ENCODE assay signal across 27 cellular contexts in the genomic region with DNA sequence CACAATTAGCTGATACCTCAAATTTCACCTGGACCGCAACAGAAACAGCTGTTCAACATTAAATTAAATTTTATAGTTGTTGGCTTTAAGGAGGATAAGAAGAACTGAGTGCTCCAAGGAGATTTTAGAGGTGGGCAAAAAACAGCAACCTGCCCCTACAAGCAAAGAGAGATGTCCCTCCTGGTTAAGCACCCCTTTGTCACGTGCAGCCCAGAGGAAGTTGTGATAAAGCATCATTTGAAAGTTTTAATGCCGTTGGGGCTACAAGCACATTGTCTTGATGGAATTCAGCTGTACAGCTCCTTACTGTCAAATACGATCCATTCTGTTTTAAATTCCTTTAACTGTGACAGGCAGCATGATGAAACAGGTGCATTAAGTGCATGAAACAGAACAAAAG.
DNase-seq lines count a peak whose midpoint lies in the region; ATAC-seq, FAIRE-seq and TF ChIP-seq lines count a peak whose summit lies in the region.
"Had no signal": no experiment of that assay in that cellular context is flagged by ENCODE, and none has a peak within 500 bp of the region (broad histone marks: within the 10 kb centered on the region; RNA-seq: fewer than 3 reads in every experiment).

No MANE protein-coding gene starts in this region.

- TF ChIP-seq POLR2A in GM12878 (IDR thresholded peaks at IDR 0.05; ENCODE audit: low read depth, low read length) = no peak
- no peak for TF ChIP-seq POLR2A in prostate gland (IDR thresholded peaks at IDR 0.05)

- no peak overlapping the region for H3K9ac ChIP-seq in Karpas-422 (ENCODE audit: low read length)
- H3K9ac ChIP-seq in GM12878 (ENCODE audit: control insufficient read depth, insufficient read depth, low read length) = no peak overlapping the region
- H3K9ac ChIP-seq: BLaER1, GM23248, SK-N-SH had no signal

- H3K27me3 Mint-ChIP-seq in activated naive CD4-positive, alpha-beta T cell treated with anti-CD3 and anti-CD28 coated beads, Interleukin-2, amount 10 ng/mL, durations not matched to agents 7 days and 5 days = no peaks in the 10 kb centered on the region
- peaks cover 13 to 15% of the 10 kb centered on the region in 2 donors for H3K27me3 Mint-ChIP-seq in stimulated activated naive B cell treated with anti-CD40 and anti-IgM and Interleukin-4, amounts not matched to agents 10 μg/mL and 1 μg/mL and 100 μg/mL, for 72 hours

- POLR2A ChIA-PET in GM12878 (lab: Charles Lee) = interaction anchor here (1.1 to 2.1 kb wide), 6 partner anchors 10 to 60 kb away, joined by 3 to 16 read pairs (median 4); no protein-coding TSS in a partner anchor

- H3K79me2 ChIP-seq in Karpas-422 (ENCODE audit: low read length) (no peaks in the 10 kb centered on the region), GM12878 (ENCODE audit: control insufficient read depth, insufficient read depth, low read length) (peaks cover 15% of the 10 kb centered on the region)

- no peaks in the 10 kb centered on the region for H3K9me2 ChIP-seq in Karpas-422 (replicated peaks; ENCODE audit: insufficient read depth, low read length)
- H3K9me2 ChIP-seq: SK-N-SH had no signal

- H3K27ac ChIP-seq in Karpas-422 (ENCODE audit: low read length) = no peak overlapping the region
- peak overlapping the region; percentile 39 for H3K27ac ChIP-seq in GM12878 (ENCODE audit: control insufficient read depth, insufficient read depth)
- no peak overlapping the region for H3K27ac ChIP-seq in prostate gland
- H3K27ac ChIP-seq: adrenal gland, BLaER1, esophagus muscularis mucosa, GM23248, tibial nerve had no signal

- no peak for TF ChIP-seq EP300 in GM12878 (IDR thresholded peaks at IDR 0.05; ENCODE audit: borderline replicate concordance in 1 of 2, control insufficient read depth in 1 of 2, low read depth in 2 of 2, low read length in 2 of 2)

- H3K4me1 Mint-ChIP-seq in activated naive CD4-positive, alpha-beta T cell treated with anti-CD3 and anti-CD28 coated beads, Interleukin-2, amount 10 ng/mL, durations not matched to agents 7 days and 5 days = peaks cover 38% of the 10 kb centered on the region
- peaks cover 24 to 31% of the 10 kb centered on the region in 2 donors for H3K4me1 Mint-ChIP-seq in stimulated activated naive B cell treated with anti-CD40 and anti-IgM and Interleukin-4, amounts not matched to agents 10 μg/mL and 1 μg/mL and 100 μg/mL, for 72 hours

- RAD21 ChIA-PET in GM12878 (lab: Charles Lee; ENCODE audit: unreplicated experiment) = interaction anchor here (0.6 to 9.3 kb wide), 12 partner anchors 9 to 159 kb away, joined by 3 to 99 read pairs (median 4); no protein-coding TSS in a partner anchor

- no peaks in the 10 kb centered on the region for H3K27me3 ChIP-seq in Karpas-422 (ENCODE audit: low read length)
- no peaks in the 10 kb centered on the region for H3K27me3 ChIP-seq in GM12878 (replicated peaks in 1 of 2; ENCODE audit: control insufficient read depth in 2 of 2, insufficient read depth in 2 of 2, low read length in 1 of 2)
- no peaks in the 10 kb centered on the region for H3K27me3 ChIP-seq in prostate gland (replicated peaks; ENCODE audit: insufficient read depth)
- H3K27me3 ChIP-seq: adrenal gland, BLaER1, esophagus muscularis mucosa, tibial nerve had no signal

- no peak overlapping the region for H3K4me3 ChIP-seq in Karpas-422 (ENCODE audit: low read length)
- H3K4me3 ChIP-seq in GM12878 = no peak overlapping the region
- H3K4me3 ChIP-seq in prostate gland = no peak overlapping the region
- H3K4me3 ChIP-seq: adrenal gland, BLaER1, esophagus muscularis mucosa, GM23248, tibial nerve had no signal

- peak; percentile 3; the same call in 2 of the 3 replicates for ATAC-seq in GM12878
- no peak for ATAC-seq in stimulated activated naive B cell treated with anti-CD40 and anti-IgM and Interleukin-4, amounts not matched to agents 10 μg/mL and 1 μg/mL and 100 μg/mL, for 72 hours (replicated peaks)
- ATAC-seq: left ventricle myocardium superior, right cardiac atrium had no signal

- H3K9me3 Mint-ChIP-seq in activated naive CD4-positive, alpha-beta T cell treated with anti-CD3 and anti-CD28 coated beads, Interleukin-2, amount 10 ng/mL, durations not matched to agents 7 days and 5 days = no peaks in the 10 kb centered on the region
- H3K9me3 Mint-ChIP-seq in stimulated activated naive B cell treated with anti-CD40 and anti-IgM and Interleukin-4, amounts not matched to agents 10 μg/mL and 1 μg/mL and 100 μg/mL, for 72 hours = peaks cover 0 to 7% of the 10 kb centered on the region in 2 donors

- peak overlapping the region; percentile 63 for H3K4me2 ChIP-seq in Karpas-422 (ENCODE audit: low read depth, low read length, poor library complexity, severe bottlenecking)
- H3K4me2 ChIP-seq in GM12878 (ENCODE audit: control insufficient read depth, insufficient read depth) = no peak overlapping the region; the same call in none of the 2 replicates
- H3K4me2 ChIP-seq: BLaER1, SK-N-SH had no signal

- H3K4me1 ChIP-seq in Karpas-422 (ENCODE audit: low read length) (peaks cover 31% of the 10 kb centered on the region), GM12878 (ENCODE audit: control insufficient read depth, insufficient read depth, low read length) (peaks cover 55% of the 10 kb centered on the region), prostate gland (replicated peaks) (no peaks in the 10 kb centered on the region)
- H3K4me1 ChIP-seq: BLaER1 had no signal

- TF ChIP-seq RAD21 in GM12878 (IDR thresholded peaks at IDR 0.05; ENCODE audit: insufficient read depth, low read depth, low read length) = no peak

- no TSS peak for BruUV-seq in GM12878 (replicated peaks; lab: Mats Ljungman, UMichigan)

- H3K36me3 Mint-ChIP-seq in activated naive CD4-positive, alpha-beta T cell treated with anti-CD3 and anti-CD28 coated beads, Interleukin-2, amount 10 ng/mL, durations not matched to agents 7 days and 5 days = peaks cover 31% of the 10 kb centered on the region
- H3K36me3 Mint-ChIP-seq in stimulated activated naive B cell treated with anti-CD40 and anti-IgM and Interleukin-4, amounts not matched to agents 10 μg/mL and 1 μg/mL and 100 μg/mL, for 72 hours = peaks cover 43 to 64% of the 10 kb centered on the region in 2 donors

- intact Hi-C loops in GM12878 (cut with micrococcal nuclease; ENCODE audit: unreplicated experiment) (no loop called here), prostate gland (cut with DNase I) (no loop called here)

- in situ Hi-C loops in GM12878 (cut with MboI) = no loop called here

- H3K27ac Mint-ChIP-seq in activated naive CD4-positive, alpha-beta T cell treated with anti-CD3 and anti-CD28 coated beads, Interleukin-2, amount 10 ng/mL, durations not matched to agents 7 days and 5 days = peak overlapping the region; percentile 24
- H3K27ac Mint-ChIP-seq in stimulated activated naive B cell treated with anti-CD40 and anti-IgM and Interleukin-4, amounts not matched to agents 10 μg/mL and 1 μg/mL and 100 μg/mL, for 72 hours = peak overlapping the region; percentile 47
- H3K27ac Mint-ChIP-seq: T-helper 1 cell treated with Interleukin-12 subunit alpha and Interleukin-12 subunit beta and Interleukin-4 antibody, amounts not matched to agents 30 μg/mL and 1 μg/mL, for 36 hours had no signal

- TF ChIP-seq CTCF in GM12878 (IDR thresholded peaks at IDR 0.05 in 2 of 3, conservative IDR thresholded peaks at IDR 0.05 in 1 of 3; ENCODE audit: control insufficient read depth in 2 of 3, extremely low read depth in 1 of 3, insufficient read depth in 1 of 3, low read depth in 3 of 3, low read length in 3 of 3) = no peak
- TF ChIP-seq CTCF in prostate gland (IDR thresholded peaks at IDR 0.05) = no peak

- H3K4me3 Mint-ChIP-seq in activated naive CD4-positive, alpha-beta T cell treated with anti-CD3 and anti-CD28 coated beads, Interleukin-2, amount 10 ng/mL, durations not matched to agents 7 days and 5 days = no peak overlapping the region
- no peak overlapping the region for H3K4me3 Mint-ChIP-seq in stimulated activated naive B cell treated with anti-CD40 and anti-IgM and Interleukin-4, amounts not matched to agents 10 μg/mL and 1 μg/mL and 100 μg/mL, for 72 hours
- H3K4me3 Mint-ChIP-seq: T-helper 1 cell treated with Interleukin-12 subunit alpha and Interleukin-12 subunit beta and Interleukin-4 antibody, amounts not matched to agents 30 μg/mL and 1 μg/mL, for 36 hours had no signal

- H2AFZ ChIP-seq in Karpas-422 (ENCODE audit: low read length) (0 out of 2 replicates have a peak overlapping the region, but pooled peaks have one; percentile 42), GM12878 (ENCODE audit: control insufficient read depth, low read depth, low read length) (no peak overlapping the region)
- H2AFZ ChIP-seq: GM23248 had no signal

- FAIRE-seq in GM12878 (lab: Jason Lieb, UNC) = no peak

- DNase-seq in activated naive CD4-positive, alpha-beta T cell treated with anti-CD3 and anti-CD28 coated beads, Interleukin-2, amount 10 ng/mL, durations not matched to agents 7 days and 5 days = no peak
- no peak for DNase-seq in activated naive CD4-positive, alpha-beta T cell (lab: John Stamatoyannopoulos, UW)
- DNase-seq in Karpas-422 (no peak), GM12878 (ENCODE audit: low read depth, low spot score) (no peak), prostate gland (ENCODE audit: low spot score) (no peak), GM03348 (ENCODE audit: low spot score) (no peak)
- DNase-seq in stimulated activated naive B cell treated with anti-CD40 and anti-IgM and Interleukin-4, amounts not matched to agents 10 μg/mL and 1 μg/mL and 100 μg/mL, for 72 hours = no peak
- DNase-seq: activated CD4-positive, CD25-positive, alpha-beta regulatory T cell treated with anti-CD3 and anti-CD28 coated beads, Interleukin-2, amount 50 U/mL, for 72 hours; cerebellar nuclear complex; DMS79; GDM1; islet precursor cell; left ventricle myocardium superior; mesendoderm; NCI-H1436 treated with DMSO at 0.1 percent for 48 hours; NCI-H2081 treated with DMSO at 0.1 percent for 48 hours; NCI-H226; NCI-H526 treated with DMSO at 0.1 percent for 48 hours; NK-92 treated with Interleukin-12 subunit alpha and Interleukin-12 subunit beta, amount 100 ng/mL, for 24 hours; SK-N-SH had no signal

- H4K20me1 ChIP-seq in Karpas-422 (ENCODE audit: insufficient read depth, low read depth, low read length) (no peaks in the 10 kb centered on the region), GM12878 (ENCODE audit: control insufficient read depth, insufficient read depth) (no peaks in the 10 kb centered on the region)
- H4K20me1 ChIP-seq: BLaER1 had no signal

- CTCF ChIA-PET in activated naive CD4-positive, alpha-beta T cell treated with anti-CD3 and anti-CD28 coated beads, Interleukin-2, amount 10 ng/mL, durations not matched to agents 7 days and 5 days (lab: Charles Lee) = interaction anchor here (1.5 kb wide), 1 partner anchor 9 kb away, joined by 4 read pairs; no protein-coding TSS in a partner anchor
- CTCF ChIA-PET in GM12878 (lab: Yijun Ruan, JAX) = interaction anchor here (1.0 to 4.1 kb wide), 6 partner anchors 9 to 330 kb away, joined by 3 to 18 read pairs (median 10); no protein-coding TSS in a partner anchor

- WGBS in GM12878 (ENCODE audit: insufficient coverage, insufficient replicate concordance, low lambda C conversion rate, missing lambda C conversion rate) = 52% methylated on average over 4 of the region's 4 CpGs
- WGBS in prostate gland = 31% methylated on average over 4 of the region's 4 CpGs

- H3K36me3 ChIP-seq in Karpas-422 (ENCODE audit: insufficient read depth, low read length) (no peaks in the 10 kb centered on the region), GM12878 (ENCODE audit: control insufficient read depth in 2 of 2, insufficient read depth in 2 of 2, low read length in 1 of 2) (peaks cover 0 to 10% of the 10 kb centered on the region in 2 experiments; a peak in 3 of 4 replicates), prostate gland (no peaks in the 10 kb centered on the region)
- H3K36me3 ChIP-seq: adrenal gland, BLaER1, esophagus muscularis mucosa, tibial nerve had no signal

- SMC1A ChIA-PET in GM12878 (lab: Charles Lee; ENCODE audit: uncharacterized antibody, unreplicated experiment) = interaction anchor here (0.6 to 15.6 kb wide), 14 partner anchors 9 to 326 kb away, joined by 3 to 314 read pairs (median 7); no protein-coding TSS in a partner anchor

- no peaks in the 10 kb centered on the region for H3K9me3 ChIP-seq in Karpas-422 (ENCODE audit: low read length)
- H3K9me3 ChIP-seq in GM12878 (replicated peaks; ENCODE audit: control insufficient read depth, insufficient read depth, low read length) = no peaks in the 10 kb centered on the region; the same call in 2 of the 3 replicates
- H3K9me3 ChIP-seq in prostate gland = no peaks in the 10 kb centered on the region
- H3K9me3 ChIP-seq: adrenal gland, BLaER1, esophagus muscularis mucosa, SK-N-SH, tibial nerve had no signal
